ENCODE assay signal across 1 cellular context in the genomic region with DNA sequence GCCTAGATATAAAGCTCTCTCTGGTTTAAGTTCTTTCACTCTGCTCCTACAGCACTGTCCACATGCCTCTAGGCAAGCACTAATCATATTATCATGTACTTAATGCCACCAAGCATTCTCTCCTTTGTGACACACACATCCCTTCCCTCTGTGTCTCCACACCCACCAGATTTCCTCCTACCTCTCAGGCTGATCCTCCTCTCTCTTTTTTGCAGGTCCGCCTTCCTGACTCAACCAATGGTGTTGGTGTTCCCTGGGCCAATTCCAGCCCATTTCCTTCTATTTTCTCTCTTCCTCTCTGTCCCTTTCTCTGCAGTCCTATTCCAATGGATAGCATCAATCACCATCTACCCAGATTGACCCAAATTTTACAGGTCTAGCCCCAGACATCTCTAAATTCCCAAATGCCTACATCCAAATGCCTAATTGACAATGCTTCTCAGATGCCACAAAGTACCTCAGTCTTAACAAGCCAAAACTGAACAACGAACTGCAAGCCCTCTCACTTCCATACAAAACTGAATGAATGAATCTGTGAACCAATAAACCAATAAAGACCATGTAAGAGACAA.
TF ChIP-seq lines count a peak whose summit lies in the region.

No MANE protein-coding gene starts in this region.

TF ChIP-seq in WTC11, 78 proteins besides CTCF, POLR2A, EP300 and RAD21 (continued from another document):
- TF ChIP-seq, protein P1, sequence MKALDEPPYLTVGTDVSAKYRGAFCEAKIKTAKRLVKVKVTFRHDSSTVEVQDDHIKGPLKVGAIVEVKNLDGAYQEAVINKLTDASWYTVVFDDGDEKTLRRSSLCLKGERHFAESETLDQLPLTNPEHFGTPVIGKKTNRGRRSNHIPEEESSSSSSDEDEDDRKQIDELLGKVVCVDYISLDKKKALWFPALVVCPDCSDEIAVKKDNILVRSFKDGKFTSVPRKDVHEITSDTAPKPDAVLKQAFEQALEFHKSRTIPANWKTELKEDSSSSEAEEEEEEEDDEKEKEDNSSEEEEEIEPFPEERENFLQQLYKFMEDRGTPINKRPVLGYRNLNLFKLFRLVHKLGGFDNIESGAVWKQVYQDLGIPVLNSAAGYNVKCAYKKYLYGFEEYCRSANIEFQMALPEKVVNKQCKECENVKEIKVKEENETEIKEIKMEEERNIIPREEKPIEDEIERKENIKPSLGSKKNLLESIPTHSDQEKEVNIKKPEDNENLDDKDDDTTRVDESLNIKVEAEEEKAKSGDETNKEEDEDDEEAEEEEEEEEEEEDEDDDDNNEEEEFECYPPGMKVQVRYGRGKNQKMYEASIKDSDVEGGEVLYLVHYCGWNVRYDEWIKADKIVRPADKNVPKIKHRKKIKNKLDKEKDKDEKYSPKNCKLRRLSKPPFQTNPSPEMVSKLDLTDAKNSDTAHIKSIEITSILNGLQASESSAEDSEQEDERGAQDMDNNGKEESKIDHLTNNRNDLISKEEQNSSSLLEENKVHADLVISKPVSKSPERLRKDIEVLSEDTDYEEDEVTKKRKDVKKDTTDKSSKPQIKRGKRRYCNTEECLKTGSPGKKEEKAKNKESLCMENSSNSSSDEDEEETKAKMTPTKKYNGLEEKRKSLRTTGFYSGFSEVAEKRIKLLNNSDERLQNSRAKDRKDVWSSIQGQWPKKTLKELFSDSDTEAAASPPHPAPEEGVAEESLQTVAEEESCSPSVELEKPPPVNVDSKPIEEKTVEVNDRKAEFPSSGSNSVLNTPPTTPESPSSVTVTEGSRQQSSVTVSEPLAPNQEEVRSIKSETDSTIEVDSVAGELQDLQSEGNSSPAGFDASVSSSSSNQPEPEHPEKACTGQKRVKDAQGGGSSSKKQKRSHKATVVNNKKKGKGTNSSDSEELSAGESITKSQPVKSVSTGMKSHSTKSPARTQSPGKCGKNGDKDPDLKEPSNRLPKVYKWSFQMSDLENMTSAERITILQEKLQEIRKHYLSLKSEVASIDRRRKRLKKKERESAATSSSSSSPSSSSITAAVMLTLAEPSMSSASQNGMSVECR (CRISPR knock-in tag; IDR thresholded peaks at IDR 0.05; ENCODE audit: borderline replicate concordance) = no peak
- TF ChIP-seq SP1 (CRISPR knock-in tag; conservative IDR thresholded peaks at IDR 0.05) (0 out of 2 replicates have a peak, but pooled peaks have one; percentile 12), GTF2I (CRISPR knock-in tag; conservative IDR thresholded peaks at IDR 0.05) (no peak), ZNF423 (CRISPR knock-in tag; IDR thresholded peaks at IDR 0.05) (no peak)
